Comparison of ENCODE assay signal across 9 cellular contexts in the genomic region with DNA sequence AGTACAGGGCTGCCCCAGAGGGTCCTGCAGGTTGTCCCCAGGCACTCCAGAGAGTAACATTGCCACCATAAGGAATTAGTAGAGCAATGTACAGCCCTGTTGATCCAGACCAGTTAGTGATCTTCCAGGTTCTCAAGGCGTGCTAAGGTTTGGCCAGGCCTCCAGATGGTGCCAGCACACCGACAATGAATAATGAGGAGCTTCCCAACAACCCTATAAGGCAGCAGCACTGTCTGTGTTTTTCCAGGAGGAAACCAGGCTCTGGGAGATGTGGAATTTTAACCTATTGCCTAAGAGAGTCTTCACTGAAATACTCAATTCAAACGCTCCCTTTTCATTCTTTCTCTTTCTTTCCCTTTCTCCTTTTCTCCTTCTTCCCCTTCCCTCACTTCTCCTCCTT.
DNase-seq lines count a peak whose midpoint lies in the region; ATAC-seq, FAIRE-seq and TF ChIP-seq lines count a peak whose summit lies in the region.
"Had no signal": no experiment of that assay in that cellular context is flagged by ENCODE, and none has a peak within 500 bp of the region (broad histone marks: within the 10 kb centered on the region; RNA-seq: fewer than 3 reads in every experiment).

No MANE protein-coding gene starts in this region.

- CTCF ChIA-PET in K562 (lab: Yijun Ruan, JAX; ENCODE audit: low intra/inter-chr PET ratio) = interaction anchor here (0.6 kb wide), 1 partner anchor 241 kb away, joined by 3 read pairs; no protein-coding TSS in a partner anchor

- H3K27ac Mint-ChIP-seq in stimulated activated memory B cell treated with anti-CD40 and anti-IgM and Interleukin-4, amounts not matched to agents 10 μg/mL and 1 μg/mL and 100 μg/mL, for 72 hours = peak overlapping the region; percentile 28

- WGBS in K562 (ENCODE audit: insufficient coverage, low coverage, missing lambda C conversion rate) = 31% methylated on average over 3 of the region's 3 CpGs

- H2AFZ ChIP-seq in K562 (ENCODE audit: low read depth, low read length) = no peak overlapping the region

- H3K27ac ChIP-seq in K562 (ENCODE audit: extremely low read depth, low read depth, low read length) = no peak overlapping the region

- no peaks in the 10 kb centered on the region for H3K36me3 ChIP-seq in K562 (ENCODE audit: control insufficient read depth, insufficient read depth, low read length)

- no peak overlapping the region for H3K9ac ChIP-seq in K562 (ENCODE audit: insufficient read depth in 1 of 2, low read depth in 2 of 2, low read length in 2 of 2)

- TF ChIP-seq CTCF in K562 (IDR thresholded peaks at IDR 0.05 in 2 of 3, conservative IDR thresholded peaks at IDR 0.05 in 1 of 3; ENCODE audit: insufficient read depth in 2 of 3, low read depth in 1 of 3, low read length in 3 of 3) = 0 out of 6 replicates have a peak, but pooled peaks of 1 of the 3 experiments have one; percentile 9

- no peaks in the 10 kb centered on the region for H3K79me2 ChIP-seq in K562 (ENCODE audit: control insufficient read depth, insufficient read depth, low read length)

- peaks cover under 1% of the 10 kb centered on the region for H3K4me1 Mint-ChIP-seq in stimulated activated memory B cell treated with anti-CD40 and anti-IgM and Interleukin-4, amounts not matched to agents 10 μg/mL and 1 μg/mL and 100 μg/mL, for 72 hours

- TF ChIP-seq EP300 in Ishikawa (IDR thresholded peaks at IDR 0.05; ENCODE audit: borderline replicate concordance) (no peak), K562 (IDR thresholded peaks at IDR 0.05; ENCODE audit: low read length) (no peak)

- no peak overlapping the region for H3K4me2 ChIP-seq in K562 (ENCODE audit: insufficient read depth, low read length)

- in situ Hi-C loops in K562 (cut with MboI) = no loop called here

- H4K20me1 ChIP-seq in K562 (replicated peaks; ENCODE audit: control insufficient read depth, insufficient read depth, low read length) = no peaks in the 10 kb centered on the region

- ATAC-seq in K562 = peak; percentile 22; the same call in 2 of the 3 replicates
- no peak for ATAC-seq in stimulated activated memory B cell treated with anti-CD40 and anti-IgM and Interleukin-4, amounts not matched to agents 10 μg/mL and 1 μg/mL and 100 μg/mL, for 72 hours
- no peak for ATAC-seq in HG03521 (IDR thresholded peaks at IDR 0.05; ENCODE audit: unreplicated experiment)
- ATAC-seq in GM19023 (IDR thresholded peaks at IDR 0.05; ENCODE audit: unreplicated experiment) = no peak
- ATAC-seq in GM18520 (IDR thresholded peaks at IDR 0.05; ENCODE audit: unreplicated experiment) = no peak

- no peaks in the 10 kb centered on the region for H3K9me1 ChIP-seq in K562 (ENCODE audit: control insufficient read depth, insufficient read depth, low read length)

- intact Hi-C loops in K562 (cut with micrococcal nuclease) = no loop called here

- TF ChIP-seq RAD21 in Ishikawa (IDR thresholded peaks at IDR 0.05; ENCODE audit: low read depth) (peak; percentile 11; the same call in 1 of the 2 replicates), K562 (CRISPR knock-in tag; conservative IDR thresholded peaks at IDR 0.05 in 1 of 2, IDR thresholded peaks at IDR 0.05 in 1 of 2) (no peak)

- BruUV-seq in K562 (replicated peaks; lab: Mats Ljungman, UMichigan) = no TSS peak

- H3K4me1 ChIP-seq in K562 (replicated peaks in 1 of 2; ENCODE audit: control insufficient read depth in 2 of 2, insufficient read depth in 2 of 2, low read length in 2 of 2) = no peaks in the 10 kb centered on the region

- DNase-seq in K562 (ENCODE audit: extremely low read depth in 1 of 4, low spot score in 3 of 4) (no peak), iris pigment epithelial cell (ENCODE audit: low read depth) (peak; percentile 54), DMS53 (lab: John Stamatoyannopoulos, UW) (no peak)
- DNase-seq: SIG-M5 had no signal

- H3K9me3 Mint-ChIP-seq in stimulated activated memory B cell treated with anti-CD40 and anti-IgM and Interleukin-4, amounts not matched to agents 10 μg/mL and 1 μg/mL and 100 μg/mL, for 72 hours = no peaks in the 10 kb centered on the region

- H3K27me3 ChIP-seq in K562 (ENCODE audit: control insufficient read depth in 2 of 2, insufficient read depth in 2 of 2, low read length in 2 of 2) = no peaks in the 10 kb centered on the region

- no peak for TF ChIP-seq POLR2A in K562 (conservative IDR thresholded peaks at IDR 0.05)

- no peaks in the 10 kb centered on the region for H3K27me3 Mint-ChIP-seq in stimulated activated memory B cell treated with anti-CD40 and anti-IgM and Interleukin-4, amounts not matched to agents 10 μg/mL and 1 μg/mL and 100 μg/mL, for 72 hours

- H3K4me3 Mint-ChIP-seq in stimulated activated memory B cell treated with anti-CD40 and anti-IgM and Interleukin-4, amounts not matched to agents 10 μg/mL and 1 μg/mL and 100 μg/mL, for 72 hours = no peak overlapping the region

- no peak overlapping the region for H3K4me3 ChIP-seq in K562

- FAIRE-seq in K562 (lab: Jason Lieb, UNC) = no peak

- no peaks in the 10 kb centered on the region for H3K9me3 ChIP-seq in K562 (replicated peaks; ENCODE audit: control insufficient read depth, insufficient read depth, low read depth, low read length)

- peaks cover 76% of the 10 kb centered on the region for H3K36me3 Mint-ChIP-seq in stimulated activated memory B cell treated with anti-CD40 and anti-IgM and Interleukin-4, amounts not matched to agents 10 μg/mL and 1 μg/mL and 100 μg/mL, for 72 hours

- POLR2A ChIA-PET in K562 (lab: Yijun Ruan, JAX) = no interaction called here

TF ChIP-seq in Ishikawa, 13 proteins besides CTCF, POLR2A, EP300 and RAD21 (continues in another document):
- no peak for TF ChIP-seq CEBPB (IDR thresholded peaks at IDR 0.05)
- no peak for TF ChIP-seq EGR1 (IDR thresholded peaks at IDR 0.05)
- TF ChIP-seq ZBTB7A (IDR thresholded peaks at IDR 0.05; ENCODE audit: low read depth) = no peak
- no peak for TF ChIP-seq TEAD4 (IDR thresholded peaks at IDR 0.05)
- no peak for TF ChIP-seq NFIC (IDR thresholded peaks at IDR 0.05)
- TF ChIP-seq FOXM1 (IDR thresholded peaks at IDR 0.05; ENCODE audit: borderline replicate concordance, low read depth) = no peak
- no peak for TF ChIP-seq REST (IDR thresholded peaks at IDR 0.05; ENCODE audit: low read depth)
- no peak for TF ChIP-seq YY1 (IDR thresholded peaks at IDR 0.05; ENCODE audit: low read depth)

TF ChIP-seq in K562, 482 proteins besides CTCF, POLR2A, EP300 and RAD21 (continues in another document):
- TF ChIP-seq TFE3 (CRISPR knock-in tag; IDR thresholded peaks at IDR 0.05) (no peak), ZNF79 (CRISPR knock-in tag; IDR thresholded peaks at IDR 0.05; ENCODE audit: low read depth) (no peak), MTF1 (CRISPR knock-in tag; IDR thresholded peaks at IDR 0.05; ENCODE audit: borderline replicate concordance) (no peak), TAL1 (IDR thresholded peaks at IDR 0.05) (no peak), TCF15 (CRISPR knock-in tag; IDR thresholded peaks at IDR 0.05) (no peak), TOE1 (IDR thresholded peaks at IDR 0.05; ENCODE audit: borderline replicate concordance) (no peak), TOE1 (CRISPR knock-in tag; IDR thresholded peaks at IDR 0.05; ENCODE audit: borderline replicate concordance, low read depth) (no peak), ZNF75A (CRISPR knock-in tag; IDR thresholded peaks at IDR 0.05) (no peak), GABPA (tag; conservative IDR thresholded peaks at IDR 0.05; ENCODE audit: low read depth) (no peak), ZZZ3 (IDR thresholded peaks at IDR 0.05) (no peak), WHSC1 (IDR thresholded peaks at IDR 0.05; ENCODE audit: low read length) (no peak), MEIS2 (IDR thresholded peaks at IDR 0.05; ENCODE audit: partially characterized antibody) (no peak), E2F3 (CRISPR knock-in tag; IDR thresholded peaks at IDR 0.05) (no peak), DIDO1 (tag; IDR thresholded peaks at IDR 0.05; ENCODE audit: low read depth) (no peak), ZNF134 (CRISPR knock-in tag; conservative IDR thresholded peaks at IDR 0.05) (no peak)
- TF ChIP-seq, protein P1, sequence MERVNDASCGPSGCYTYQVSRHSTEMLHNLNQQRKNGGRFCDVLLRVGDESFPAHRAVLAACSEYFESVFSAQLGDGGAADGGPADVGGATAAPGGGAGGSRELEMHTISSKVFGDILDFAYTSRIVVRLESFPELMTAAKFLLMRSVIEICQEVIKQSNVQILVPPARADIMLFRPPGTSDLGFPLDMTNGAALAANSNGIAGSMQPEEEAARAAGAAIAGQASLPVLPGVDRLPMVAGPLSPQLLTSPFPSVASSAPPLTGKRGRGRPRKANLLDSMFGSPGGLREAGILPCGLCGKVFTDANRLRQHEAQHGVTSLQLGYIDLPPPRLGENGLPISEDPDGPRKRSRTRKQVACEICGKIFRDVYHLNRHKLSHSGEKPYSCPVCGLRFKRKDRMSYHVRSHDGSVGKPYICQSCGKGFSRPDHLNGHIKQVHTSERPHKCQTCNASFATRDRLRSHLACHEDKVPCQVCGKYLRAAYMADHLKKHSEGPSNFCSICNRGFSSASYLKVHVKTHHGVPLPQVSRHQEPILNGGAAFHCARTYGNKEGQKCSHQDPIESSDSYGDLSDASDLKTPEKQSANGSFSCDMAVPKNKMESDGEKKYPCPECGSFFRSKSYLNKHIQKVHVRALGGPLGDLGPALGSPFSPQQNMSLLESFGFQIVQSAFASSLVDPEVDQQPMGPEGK (CRISPR knock-in tag; IDR thresholded peaks at IDR 0.05; ENCODE audit: borderline replicate concordance) = no peak
- TF ChIP-seq, protein P2, sequence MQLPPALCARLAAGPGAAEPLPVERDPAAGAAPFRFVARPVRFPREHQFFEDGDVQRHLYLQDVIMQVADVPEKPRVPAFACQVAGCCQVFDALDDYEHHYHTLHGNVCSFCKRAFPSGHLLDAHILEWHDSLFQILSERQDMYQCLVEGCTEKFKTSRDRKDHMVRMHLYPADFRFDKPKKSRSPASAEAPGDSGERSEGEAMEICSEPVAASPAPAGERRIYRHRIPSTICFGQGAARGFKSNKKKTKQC (CRISPR knock-in tag; IDR thresholded peaks at IDR 0.05) = no peak
